ENCODE assay signal across 20 cellular contexts in the genomic region with DNA sequence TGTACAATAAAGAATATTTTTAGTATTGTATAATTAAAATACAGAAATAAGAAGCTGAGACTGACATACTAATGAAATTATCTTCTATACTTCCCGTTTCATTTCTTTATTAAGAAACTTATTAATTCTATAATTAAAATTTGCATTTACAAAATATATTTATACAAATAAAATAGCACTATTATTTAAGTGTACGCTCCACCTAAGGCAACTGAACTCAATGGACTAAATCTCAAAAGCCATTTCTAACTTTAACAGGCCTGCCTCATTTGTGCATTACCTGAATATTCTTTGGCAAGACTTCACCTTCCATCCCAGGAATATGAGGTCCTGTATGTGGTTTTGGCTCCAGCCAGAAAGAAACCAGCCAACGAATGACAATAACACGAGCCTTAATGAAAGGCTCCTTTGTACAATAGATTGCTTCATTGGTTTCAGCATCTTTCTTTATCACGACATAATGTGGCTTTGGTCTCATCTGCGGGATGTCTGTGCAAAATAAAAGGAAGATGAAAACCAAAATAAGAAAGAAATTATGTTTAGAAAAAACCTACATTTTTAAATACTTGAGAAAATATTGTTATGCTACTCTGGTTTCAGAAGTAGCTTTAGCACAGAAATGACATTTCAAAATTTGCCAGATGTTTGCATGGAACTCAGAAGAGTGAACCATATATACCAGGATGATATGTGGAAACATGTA. TPM values are rescaled to one million over a fixed set of nuclear protein-coding genes. Genes with fewer than 3 reads are reported as not detected.
A peak's percentile ranks its signal among the peaks of the same experiment; 100 is the strongest.
DNase-seq lines count a peak whose midpoint lies in the region; ATAC-seq and FAIRE-seq lines count a peak whose summit lies in the region.
"Had no signal": no experiment of that assay in that cellular context is flagged by ENCODE, and none has a peak within 500 bp of the region (broad histone marks: within the 10 kb centered on the region; RNA-seq: fewer than 3 reads in every experiment).

No MANE protein-coding gene starts in this region.

- no peak overlapping the region for H3K4me3 ChIP-seq in small intestine (ENCODE audit: low read depth in 1 of 2, low read length in 2 of 2)

- H3K4me1 Mint-ChIP-seq in activated CD8-positive, alpha-beta T cell treated with anti-CD3 and anti-CD28 coated beads, Interleukin-2, amount 10 ng/mL, durations not matched to agents 7 days and 5 days (ENCODE audit: low read depth), result peaks cover 8% of the 10 kb centered on the region
- H3K4me1 Mint-ChIP-seq: CD8-positive, alpha-beta memory T cell had no signal

- H3K9me3 ChIP-seq in small intestine (ENCODE audit: control insufficient read depth, low read depth), result no peaks in the 10 kb centered on the region

- POLR2A ChIA-PET in activated CD8-positive, alpha-beta T cell treated with anti-CD3 and anti-CD28 coated beads, Interleukin-2, amount 10 ng/mL, durations not matched to agents 7 days and 5 days (lab: Charles Lee), result no interaction called here

- no peak overlapping the region for H3K4me3 Mint-ChIP-seq in activated CD8-positive, alpha-beta T cell treated with anti-CD3 and anti-CD28 coated beads, Interleukin-2, amount 10 ng/mL, durations not matched to agents 7 days and 5 days
- H3K4me3 Mint-ChIP-seq: CD8-positive, alpha-beta memory T cell had no signal

- DNase-seq in SK-MEL-5 (ENCODE audit: low read depth, low spot score) (peak; percentile 17), small intestine (no peak), AG20443 (ENCODE audit: low spot score) (no peak)
- no peak for DNase-seq in activated CD8-positive, alpha-beta T cell treated with anti-CD3 and anti-CD28 coated beads, Interleukin-2, amount 10 ng/mL, durations not matched to agents 7 days and 5 days
- DNase-seq: C1 segment of cervical spinal cord; CD8-positive, alpha-beta memory T cell; H7; NCI-H1417 treated with DMSO at 0.1 percent for 48 hours; NCI-H187 treated with DMSO at 0.1 percent for 48 hours; NCI-H226; NCI-H524; PC-3; RPMI8226; SIG-M5 had no signal

- in situ Hi-C loops in SK-MEL-5 (cut with HindIII; ENCODE audit: low pct_unique_long_range_greater_than_20kb, low sequenced_read_pairs), result no loop called here

- FAIRE-seq in colon (lab: Jason Lieb, UNC) (peak; percentile 41), small intestine (lab: Jason Lieb, UNC) (peak; percentile 65)
- FAIRE-seq: D721Med had no signal

- peaks cover 40% of the 10 kb centered on the region for H3K36me3 Mint-ChIP-seq in activated CD8-positive, alpha-beta T cell treated with anti-CD3 and anti-CD28 coated beads, Interleukin-2, amount 10 ng/mL, durations not matched to agents 7 days and 5 days (ENCODE audit: low read depth)

- H3K27me3 ChIP-seq in layer of hippocampus (ENCODE audit: control insufficient read depth, insufficient read depth, low read length) (no peaks in the 10 kb centered on the region), small intestine (ENCODE audit: control insufficient read depth in 2 of 2, insufficient read depth in 2 of 2, low read length in 2 of 2) (no peaks in the 10 kb centered on the region)

- no peak for ATAC-seq in activated CD8-positive, alpha-beta T cell treated with anti-CD3 and anti-CD28 coated beads, Interleukin-2, amount 10 ng/mL, durations not matched to agents 7 days and 5 days
- ATAC-seq in GM19351 (IDR thresholded peaks at IDR 0.05; ENCODE audit: unreplicated experiment) (no peak), GM19328 (IDR thresholded peaks at IDR 0.05; ENCODE audit: unreplicated experiment) (no peak)
- ATAC-seq: PC-3 had no signal

- H3K27ac ChIP-seq in layer of hippocampus (ENCODE audit: low read depth, low read length) (peak overlapping the region; percentile 53), small intestine (ENCODE audit: low read depth in 1 of 2, low read length in 1 of 2) (no peak overlapping the region)
- H3K27ac ChIP-seq: KMS-11 had no signal

- 81 to 95% (median 95%) methylated on average over 4 to 6 of the region's 6 CpGs for WGBS in small intestine, 3 donors

- no peaks in the 10 kb centered on the region for H3K9me3 Mint-ChIP-seq in activated CD8-positive, alpha-beta T cell treated with anti-CD3 and anti-CD28 coated beads, Interleukin-2, amount 10 ng/mL, durations not matched to agents 7 days and 5 days (ENCODE audit: insufficient read depth)
- H3K9me3 Mint-ChIP-seq: CD8-positive, alpha-beta memory T cell had no signal

- H3K36me3 ChIP-seq in small intestine (ENCODE audit: control insufficient read depth in 2 of 2, insufficient read depth in 2 of 2, low read length in 2 of 2), result peaks cover 0 to 7% of the 10 kb centered on the region in 2 donors

- H3K27ac Mint-ChIP-seq in activated CD8-positive, alpha-beta T cell treated with anti-CD3 and anti-CD28 coated beads, Interleukin-2, amount 10 ng/mL, durations not matched to agents 7 days and 5 days, result no peak overlapping the region

- no peaks in the 10 kb centered on the region for H3K4me1 ChIP-seq in small intestine (ENCODE audit: control insufficient read depth in 2 of 2, insufficient read depth in 1 of 2, low read depth in 1 of 2, low read length in 1 of 2)

- CTCF ChIA-PET in activated CD8-positive, alpha-beta T cell treated with anti-CD3 and anti-CD28 coated beads, Interleukin-2, amount 10 ng/mL, durations not matched to agents 7 days and 5 days (lab: Charles Lee), result no interaction called here

- H3K27me3 Mint-ChIP-seq in activated CD8-positive, alpha-beta T cell treated with anti-CD3 and anti-CD28 coated beads, Interleukin-2, amount 10 ng/mL, durations not matched to agents 7 days and 5 days (ENCODE audit: low read depth), result no peaks in the 10 kb centered on the region
- H3K27me3 Mint-ChIP-seq: CD8-positive, alpha-beta memory T cell had no signal

RNA-seq across cellular contexts. Expression of a gene that starts 58.7 kb away (rescaled TPM):
- total RNA-seq in SK-MEL-5 (2014; rRNA removed; shearing (Covaris generic)), result 17.0 and 18.7 TPM in 2 replicates
- polyA plus RNA-seq in SK-MEL-5 (2015; cell fraction: cytosol; rRNA removed), result 7.9 and 10.5 TPM in 2 replicates
- 51.9 and 52.8 TPM in 2 replicates for polyA plus RNA-seq in SK-MEL-5 (2015; cell fraction: nucleus; rRNA removed)
- 10 to 100 TPM in 2 of 3 donors, 1 to 10 TPM in 1; 9.6 to 14.8 (median 11.9) TPM for polyA plus RNA-seq in small intestine
- total RNA-seq in activated CD8-positive, alpha-beta T cell treated with anti-CD3 and anti-CD28 coated beads, Interleukin-2, amount 10 ng/mL, durations not matched to agents 7 days and 5 days, result 10 to 100 TPM; 29.5 to 31.7 TPM
